Comparison of ENCODE assay signal across 8 cellular contexts in the genomic region with DNA sequence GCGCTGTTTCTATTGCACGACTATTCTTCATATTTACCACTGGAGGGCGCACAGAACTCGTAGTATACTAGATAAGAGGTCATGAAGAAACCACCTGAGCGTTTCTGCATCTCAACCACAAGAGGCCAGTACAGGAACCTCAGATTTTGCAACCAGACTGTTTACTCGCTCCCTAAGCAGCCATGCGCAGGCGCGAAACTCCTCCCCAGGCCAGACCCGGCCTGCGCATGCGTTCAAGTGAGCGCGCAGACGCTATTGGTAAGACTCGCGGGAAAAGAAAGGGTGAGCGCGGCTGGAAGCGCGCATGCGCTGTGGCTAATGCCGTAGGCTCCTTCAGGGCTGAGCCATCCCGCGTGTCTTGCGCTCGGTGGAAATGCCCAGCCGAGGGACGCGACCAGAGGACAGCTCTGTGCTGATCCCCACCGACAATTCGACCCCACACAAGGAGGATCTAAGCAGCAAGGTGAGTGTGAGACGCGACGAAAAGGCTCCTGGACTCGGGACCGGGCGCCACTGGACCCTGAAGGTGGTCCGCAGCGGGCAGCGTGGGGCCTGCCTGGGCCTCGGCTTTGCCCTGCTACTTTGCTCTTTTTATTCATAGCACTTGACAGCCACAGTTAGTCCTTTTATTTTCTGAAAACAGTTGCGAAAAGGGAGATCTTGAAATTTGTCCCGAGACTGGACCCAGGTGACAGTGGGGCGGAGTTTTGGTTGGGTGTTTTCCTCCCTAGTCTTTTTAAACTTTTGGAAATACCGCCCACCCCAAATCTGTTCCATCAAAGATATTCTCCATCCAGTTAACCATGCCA.
DNase-seq lines count a peak whose midpoint lies in the region; ATAC-seq lines count a peak whose summit lies in the region.

ASNSD1 (plus strand) TSS at position 312 of the 809 bp plus-strand sequence. CDS start 4,674 bp downstream, outside the sequence.

- no peak within 1 kb of the TSS for H3K4me3 Mint-ChIP-seq in effector memory CD8-positive, alpha-beta T cell

- ATAC-seq in GM19468 (IDR thresholded peaks at IDR 0.05; ENCODE audit: extremely low read depth, unreplicated experiment) = peak; percentile 96
- ATAC-seq in effector memory CD8-positive, alpha-beta T cell (replicated peaks) = peak; percentile 88

- peaks cover 30 to 41% of the 10 kb centered on the region in 2 donors for H3K4me1 Mint-ChIP-seq in effector memory CD8-positive, alpha-beta T cell (ENCODE audit: low read depth in 2 of 2)

- H3K9me3 Mint-ChIP-seq in effector memory CD8-positive, alpha-beta T cell = no peaks in the 10 kb centered on the region

- no peaks in the 10 kb centered on the region for H3K27me3 Mint-ChIP-seq in effector memory CD8-positive, alpha-beta T cell

- DNase-seq in COR-L47 (lab: John Stamatoyannopoulos, UW) = peak; percentile 99
- peak; percentile 99 for DNase-seq in HS-5 (ENCODE audit: low read depth)
- peak; percentile 94 for DNase-seq in NK-92 (lab: John Stamatoyannopoulos, UW; ENCODE audit: unreplicated experiment)
- DNase-seq in activated CD8-positive, alpha-beta memory T cell treated with anti-CD3 and anti-CD28 coated beads for 24 hours = peak; percentile 98
- peak; percentile 97 to 99 (median 98) for DNase-seq in effector memory CD8-positive, alpha-beta T cell
- peak; percentile 100 for DNase-seq in medulla oblongata (ENCODE audit: extremely low spot score)
- peak; percentile 99 for DNase-seq in stimulated activated CD8-positive, alpha-beta memory T cell treated with anti-CD3 and anti-CD28 coated beads, Interleukin-12 subunit alpha, Interleukin-12 subunit beta, amount 100 ng/mL, for 1 hour (ENCODE audit: low read depth)

- H3K27ac Mint-ChIP-seq in effector memory CD8-positive, alpha-beta T cell = no peak within 1 kb of the TSS

- peaks cover 26% of the 10 kb centered on the region for H3K36me3 Mint-ChIP-seq in effector memory CD8-positive, alpha-beta T cell (ENCODE audit: insufficient read depth)

Comparison
In these comparisons a context has a peak if more than half of its experiments do, and no peak if none do; other contexts are left out.
1. Peak in every context shown above with its lines: DNase-seq and ATAC-seq.